Comparison of ENCODE assay signal across 1 cellular context in genomic region chr5:179806250-179807045, GRCh38.
TF ChIP-seq lines count a peak whose summit lies in the region.

TSS of gene MGAT4B (minus strand) at chr5:179806866. CDS start at chr5:179806583, 283 bp downstream.

TF ChIP-seq in K562, 482 proteins besides CTCF, POLR2A, EP300 and RAD21 (continued from another document and continues in another):
- TF ChIP-seq MGA (IDR thresholded peaks at IDR 0.05) (no peak), CBFA2T3 (IDR thresholded peaks at IDR 0.05) (no peak), NFIX (CRISPR knock-in tag; IDR thresholded peaks at IDR 0.05; ENCODE audit: low read depth) (no peak), CREM (IDR thresholded peaks at IDR 0.05; ENCODE audit: low read depth) (peak; percentile 59; the same call in 1 of the 2 replicates), ARNT (IDR thresholded peaks at IDR 0.05) (no peak), DNMT1 (IDR thresholded peaks at IDR 0.05) (no peak), ZNF639 (CRISPR knock-in tag; conservative IDR thresholded peaks at IDR 0.05 in 1 of 2, IDR thresholded peaks at IDR 0.05 in 1 of 2) (peak in 1 of 2 experiments; percentile 67; a peak in 1 of 4 replicates), MCM3 (IDR thresholded peaks at IDR 0.05) (no peak), TRIM28 (IDR thresholded peaks at IDR 0.05) (no peak), MXI1 (IDR thresholded peaks at IDR 0.05; ENCODE audit: low read depth, low read length) (no peak), ZNF766 (CRISPR knock-in tag; conservative IDR thresholded peaks at IDR 0.05) (no peak), PURB (CRISPR knock-in tag; IDR thresholded peaks at IDR 0.05; ENCODE audit: low read depth) (no peak), ESRRB (CRISPR knock-in tag; IDR thresholded peaks at IDR 0.05; ENCODE audit: borderline replicate concordance) (no peak), ARHGAP35 (IDR thresholded peaks at IDR 0.05; ENCODE audit: partially characterized antibody) (no peak), GTF2B (IDR thresholded peaks at IDR 0.05; ENCODE audit: extremely low read depth, insufficient read length) (no peak), MYC (IDR thresholded peaks at IDR 0.05; ENCODE audit: low read depth, low read length) (no peak), MYC (CRISPR knock-in tag; IDR thresholded peaks at IDR 0.05; ENCODE audit: borderline replicate concordance, low read depth) (no peak), ZSCAN29 (IDR thresholded peaks at IDR 0.05) (no peak), RUNX1 (IDR thresholded peaks at IDR 0.05; ENCODE audit: low read depth) (no peak), ZNF212 (CRISPR knock-in tag; IDR thresholded peaks at IDR 0.05) (no peak), SRSF1 (IDR thresholded peaks at IDR 0.05; ENCODE audit: low read depth, low read length) (no peak), LEF1 (IDR thresholded peaks at IDR 0.05) (no peak), FOXP1 (CRISPR knock-in tag; IDR thresholded peaks at IDR 0.05) (0 out of 2 replicates have a peak, but pooled peaks have one; percentile 51), ZNF780A (CRISPR knock-in tag; IDR thresholded peaks at IDR 0.05) (no peak), HIVEP1 (CRISPR knock-in tag; IDR thresholded peaks at IDR 0.05) (no peak), NR2F6 (CRISPR knock-in tag; IDR thresholded peaks at IDR 0.05) (no peak), SOX6 (IDR thresholded peaks at IDR 0.05) (no peak), POLR2B (IDR thresholded peaks at IDR 0.05; ENCODE audit: low read depth, partially characterized antibody) (no peak), CBX3 (IDR thresholded peaks at IDR 0.05; ENCODE audit: borderline replicate concordance in 1 of 2, low read length in 2 of 2) (no peak), MAZ (CRISPR knock-in tag; conservative IDR thresholded peaks at IDR 0.05 in 1 of 2, IDR thresholded peaks at IDR 0.05 in 1 of 2) (peak in 1 of 2 experiments; percentile 90; a peak in 2 of 4 replicates), HES1 (IDR thresholded peaks at IDR 0.05; ENCODE audit: low read depth) (no peak), ZNF764 (CRISPR knock-in tag; IDR thresholded peaks at IDR 0.05; ENCODE audit: low read depth) (no peak), ATF4 (CRISPR knock-in tag; IDR thresholded peaks at IDR 0.05) (no peak), HMG20B (CRISPR knock-in tag; IDR thresholded peaks at IDR 0.05) (no peak), ZNF263 (CRISPR knock-in tag; IDR thresholded peaks at IDR 0.05; ENCODE audit: borderline replicate concordance) (no peak), ERF (CRISPR knock-in tag; IDR thresholded peaks at IDR 0.05) (no peak), FOXA1 (IDR thresholded peaks at IDR 0.05; ENCODE audit: borderline replicate concordance) (no peak), DIDO1 (tag; IDR thresholded peaks at IDR 0.05; ENCODE audit: low read depth) (no peak), SMAD2 (IDR thresholded peaks at IDR 0.05; ENCODE audit: low read depth, low read length) (no peak), HCFC1 (IDR thresholded peaks at IDR 0.05; ENCODE audit: low read depth, low read length) (peak; percentile 48), TCF3 (CRISPR knock-in tag; IDR thresholded peaks at IDR 0.05) (no peak)
- TF ChIP-seq, protein P1, sequence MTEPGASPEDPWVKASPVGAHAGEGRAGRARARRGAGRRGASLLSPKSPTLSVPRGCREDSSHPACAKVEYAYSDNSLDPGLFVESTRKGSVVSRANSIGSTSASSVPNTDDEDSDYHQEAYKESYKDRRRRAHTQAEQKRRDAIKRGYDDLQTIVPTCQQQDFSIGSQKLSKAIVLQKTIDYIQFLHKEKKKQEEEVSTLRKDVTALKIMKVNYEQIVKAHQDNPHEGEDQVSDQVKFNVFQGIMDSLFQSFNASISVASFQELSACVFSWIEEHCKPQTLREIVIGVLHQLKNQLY (CRISPR knock-in tag; conservative IDR thresholded peaks at IDR 0.05): no peak
- TF ChIP-seq, protein P2, sequence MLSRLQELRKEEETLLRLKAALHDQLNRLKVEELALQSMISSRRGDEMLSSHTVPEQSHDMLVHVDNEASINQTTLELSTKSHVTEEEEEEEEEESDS (CRISPR knock-in tag; IDR thresholded peaks at IDR 0.05): no peak
- TF ChIP-seq, protein P3, sequence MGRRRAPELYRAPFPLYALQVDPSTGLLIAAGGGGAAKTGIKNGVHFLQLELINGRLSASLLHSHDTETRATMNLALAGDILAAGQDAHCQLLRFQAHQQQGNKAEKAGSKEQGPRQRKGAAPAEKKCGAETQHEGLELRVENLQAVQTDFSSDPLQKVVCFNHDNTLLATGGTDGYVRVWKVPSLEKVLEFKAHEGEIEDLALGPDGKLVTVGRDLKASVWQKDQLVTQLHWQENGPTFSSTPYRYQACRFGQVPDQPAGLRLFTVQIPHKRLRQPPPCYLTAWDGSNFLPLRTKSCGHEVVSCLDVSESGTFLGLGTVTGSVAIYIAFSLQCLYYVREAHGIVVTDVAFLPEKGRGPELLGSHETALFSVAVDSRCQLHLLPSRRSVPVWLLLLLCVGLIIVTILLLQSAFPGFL (CRISPR knock-in tag; IDR thresholded peaks at IDR 0.05): no peak
- TF ChIP-seq, protein P4, sequence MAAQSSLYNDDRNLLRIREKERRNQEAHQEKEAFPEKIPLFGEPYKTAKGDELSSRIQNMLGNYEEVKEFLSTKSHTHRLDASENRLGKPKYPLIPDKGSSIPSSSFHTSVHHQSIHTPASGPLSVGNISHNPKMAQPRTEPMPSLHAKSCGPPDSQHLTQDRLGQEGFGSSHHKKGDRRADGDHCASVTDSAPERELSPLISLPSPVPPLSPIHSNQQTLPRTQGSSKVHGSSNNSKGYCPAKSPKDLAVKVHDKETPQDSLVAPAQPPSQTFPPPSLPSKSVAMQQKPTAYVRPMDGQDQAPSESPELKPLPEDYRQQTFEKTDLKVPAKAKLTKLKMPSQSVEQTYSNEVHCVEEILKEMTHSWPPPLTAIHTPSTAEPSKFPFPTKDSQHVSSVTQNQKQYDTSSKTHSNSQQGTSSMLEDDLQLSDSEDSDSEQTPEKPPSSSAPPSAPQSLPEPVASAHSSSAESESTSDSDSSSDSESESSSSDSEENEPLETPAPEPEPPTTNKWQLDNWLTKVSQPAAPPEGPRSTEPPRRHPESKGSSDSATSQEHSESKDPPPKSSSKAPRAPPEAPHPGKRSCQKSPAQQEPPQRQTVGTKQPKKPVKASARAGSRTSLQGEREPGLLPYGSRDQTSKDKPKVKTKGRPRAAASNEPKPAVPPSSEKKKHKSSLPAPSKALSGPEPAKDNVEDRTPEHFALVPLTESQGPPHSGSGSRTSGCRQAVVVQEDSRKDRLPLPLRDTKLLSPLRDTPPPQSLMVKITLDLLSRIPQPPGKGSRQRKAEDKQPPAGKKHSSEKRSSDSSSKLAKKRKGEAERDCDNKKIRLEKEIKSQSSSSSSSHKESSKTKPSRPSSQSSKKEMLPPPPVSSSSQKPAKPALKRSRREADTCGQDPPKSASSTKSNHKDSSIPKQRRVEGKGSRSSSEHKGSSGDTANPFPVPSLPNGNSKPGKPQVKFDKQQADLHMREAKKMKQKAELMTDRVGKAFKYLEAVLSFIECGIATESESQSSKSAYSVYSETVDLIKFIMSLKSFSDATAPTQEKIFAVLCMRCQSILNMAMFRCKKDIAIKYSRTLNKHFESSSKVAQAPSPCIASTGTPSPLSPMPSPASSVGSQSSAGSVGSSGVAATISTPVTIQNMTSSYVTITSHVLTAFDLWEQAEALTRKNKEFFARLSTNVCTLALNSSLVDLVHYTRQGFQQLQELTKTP (IDR thresholded peaks at IDR 0.05; ENCODE audit: low read depth in 1 of 2, partially characterized antibody in 2 of 2): no peak
